In genomic region chrX:41333994-41334865, GRCh38 we compare ENCODE assay signal across 8 cellular contexts. TPM values are rescaled to one million over a fixed set of nuclear protein-coding genes. Genes with fewer than 3 reads are reported as not detected.
DNase-seq lines count a peak whose midpoint lies in the region; ATAC-seq and TF ChIP-seq lines count a peak whose summit lies in the region.

DDX3X (plus strand) TSS chrX:41334162; CDS start chrX:41334253, 91 bp downstream.

- H3K27me3 ChIP-seq in GM23338 (ENCODE audit: insufficient read depth) (no peaks in the 10 kb centered on the region), osteoblast (ENCODE audit: insufficient read depth, low read length) (no peaks in the 10 kb centered on the region), testis (no peaks in the 10 kb centered on the region)

- H3K4me3 ChIP-seq in GM23338 (peak within 1 kb of the TSS; percentile 85), LNCaP clone FGC (ENCODE audit: low read depth, low read length) (peak within 1 kb of the TSS; percentile 94), osteoblast (ENCODE audit: insufficient read depth, low read length) (peak within 1 kb of the TSS; percentile 98), testis (peak within 1 kb of the TSS; percentile 82 to 91)

- peaks cover 52% of the 10 kb centered on the region for H3K36me3 Mint-ChIP-seq in GM23338 (ENCODE audit: low read depth)

- DNase-seq in ELF-1 (ENCODE audit: low read depth, low spot score) (peak; percentile 96), GM23338 (ENCODE audit: low spot score) (peak; percentile 56), LNCaP clone FGC (ENCODE audit: low read depth) (peak; percentile 46), SK-MEL-5 (ENCODE audit: low read depth, low spot score) (peak; percentile 80), globus pallidus (ENCODE audit: low spot score) (peak; percentile 89), osteoblast (ENCODE audit: insufficient read length, low spot score, missing footprints) (peak; percentile 97), testis (peak; percentile 89)
- DNase-seq in activated naive CD4-positive, alpha-beta T cell treated with anti-CD3 and anti-CD28 coated beads, Interleukin-2, amount 50 U/mL, for 16 hours: peak; percentile 83

- H4K20me1 ChIP-seq in GM23338 (replicated peaks; ENCODE audit: insufficient read depth) (peaks cover 36% of the 10 kb centered on the region), osteoblast (ENCODE audit: insufficient read depth, low read length) (peaks cover 41% of the 10 kb centered on the region)

- H3K9me2 ChIP-seq in GM23338 (ENCODE audit: insufficient read depth): no peaks in the 10 kb centered on the region

- peak within 1 kb of the TSS; percentile 100 for H3K27ac Mint-ChIP-seq in GM23338

- H2AFZ ChIP-seq in GM23338 (no peak within 1 kb of the TSS), osteoblast (ENCODE audit: low read length) (peak within 1 kb of the TSS; percentile 98)

- no peak for TF ChIP-seq POLR2A in testis (IDR thresholded peaks at IDR 0.05)

- peak within 1 kb of the TSS; percentile 94 for H3K4me2 ChIP-seq in GM23338
- peak within 1 kb of the TSS; percentile 98 for H3K4me2 ChIP-seq in osteoblast (ENCODE audit: insufficient read depth, low read length)

- peaks cover 39% of the 10 kb centered on the region for H3K4me1 Mint-ChIP-seq in GM23338

- peaks cover 35% of the 10 kb centered on the region for H3K4me1 ChIP-seq in GM23338 (ENCODE audit: insufficient read depth)
- peaks cover 27% of the 10 kb centered on the region for H3K4me1 ChIP-seq in osteoblast (ENCODE audit: insufficient read depth, low read length)
- peaks cover 3% of the 10 kb centered on the region for H3K4me1 ChIP-seq in testis

- peak; percentile 46 for ATAC-seq in GM23338

- H3K79me2 ChIP-seq in GM23338 (replicated peaks; ENCODE audit: insufficient read depth) (peaks cover 58% of the 10 kb centered on the region), osteoblast (ENCODE audit: insufficient read depth, low read length) (peaks cover 52% of the 10 kb centered on the region)

- H3K27ac ChIP-seq in GM23338 (ENCODE audit: low read depth) (peak within 1 kb of the TSS; percentile 100), osteoblast (ENCODE audit: low read depth, low read length) (peak within 1 kb of the TSS; percentile 100), testis (peak within 1 kb of the TSS; percentile 99)

- H3K36me3 ChIP-seq in GM23338 (ENCODE audit: insufficient read depth) (peaks cover 2% of the 10 kb centered on the region), osteoblast (ENCODE audit: insufficient read depth, low read length) (peaks cover 12% of the 10 kb centered on the region), testis (ENCODE audit: low read depth, missing control alignments) (no peaks in the 10 kb centered on the region)

- 0 to 1% methylated on average over 1 to 44 of the region's 83 CpGs for WGBS in testis, 2 donors

- TF ChIP-seq CTCF in GM23338 (conservative IDR thresholded peaks at IDR 0.05; ENCODE audit: low read depth in 2 of 2) (no peak), LNCaP clone FGC (IDR thresholded peaks at IDR 0.05; ENCODE audit: control insufficient read depth, extremely low read depth, insufficient read depth) (no peak), osteoblast (IDR thresholded peaks at IDR 0.05; ENCODE audit: extremely low read depth, low read depth, low read length) (peak; percentile 20), testis (IDR thresholded peaks at IDR 0.05) (no peak)

- in situ Hi-C loops in SK-MEL-5 (cut with HindIII; ENCODE audit: low pct_unique_long_range_greater_than_20kb, low sequenced_read_pairs): no loop called here

- H3F3A ChIP-seq in GM23338 (replicated peaks; ENCODE audit: low read depth): peaks cover 8% of the 10 kb centered on the region; the same call in 1 of the 2 replicates

- peak within 1 kb of the TSS; percentile 96 for H3K4me3 Mint-ChIP-seq in GM23338

- peaks cover 17% of the 10 kb centered on the region for H3K27me3 Mint-ChIP-seq in GM23338 (ENCODE audit: insufficient read depth, low read depth, poor library complexity)

- H3K9me3 ChIP-seq in osteoblast (ENCODE audit: low read depth, low read length) (no peaks in the 10 kb centered on the region), testis (no peaks in the 10 kb centered on the region)

- intact Hi-C loops in testis (cut with DNase I; ENCODE audit: low total_unique reads): no loop called here

- H3K9me3 Mint-ChIP-seq in GM23338: no peaks in the 10 kb centered on the region; the same call in 2 of the 3 replicates

TF ChIP-seq in GM23338, 12 proteins besides CTCF, POLR2A, EP300 and RAD21:
- TF ChIP-seq CREB1 (CRISPR knock-in tag; IDR thresholded peaks at IDR 0.05; ENCODE audit: low read depth) (peak; percentile 52), ZNF331 (CRISPR knock-in tag; IDR thresholded peaks at IDR 0.05; ENCODE audit: low read depth) (no peak), POLR2AphosphoS5 (IDR thresholded peaks at IDR 0.05; ENCODE audit: low read depth) (peak; percentile 96)
- TF ChIP-seq, protein P1, sequence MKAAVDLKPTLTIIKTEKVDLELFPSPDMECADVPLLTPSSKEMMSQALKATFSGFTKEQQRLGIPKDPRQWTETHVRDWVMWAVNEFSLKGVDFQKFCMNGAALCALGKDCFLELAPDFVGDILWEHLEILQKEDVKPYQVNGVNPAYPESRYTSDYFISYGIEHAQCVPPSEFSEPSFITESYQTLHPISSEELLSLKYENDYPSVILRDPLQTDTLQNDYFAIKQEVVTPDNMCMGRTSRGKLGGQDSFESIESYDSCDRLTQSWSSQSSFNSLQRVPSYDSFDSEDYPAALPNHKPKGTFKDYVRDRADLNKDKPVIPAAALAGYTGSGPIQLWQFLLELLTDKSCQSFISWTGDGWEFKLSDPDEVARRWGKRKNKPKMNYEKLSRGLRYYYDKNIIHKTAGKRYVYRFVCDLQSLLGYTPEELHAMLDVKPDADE (IDR thresholded peaks at IDR 0.05): 0 out of 2 replicates have a peak, but pooled peaks have one; percentile 41

RNA-seq across cellular contexts. Expression of gene DDX3X, which starts in this region (rescaled TPM):
- total RNA-seq in GM23338 (2014; rRNA removed; shearing (Covaris generic)): 239 and 272 TPM in 2 replicates
- polyA plus RNA-seq in GM23338 (2016; fragmentation: Nextera tagmentation; extraction: Ambion mirVana) (55.6 and 68.1 TPM in 2 replicates), testis (ENCODE audit: insufficient read depth, low read depth, low replicate concordance) (133 TPM)
- total RNA-seq in SK-MEL-5 (2014; rRNA removed; shearing (Covaris generic)): 151 and 204 TPM in 2 replicates
- 141 and 214 TPM in 2 replicates for polyA plus RNA-seq in SK-MEL-5 (2015; cell fraction: cytosol; rRNA removed)
- 273 and 331 TPM in 2 replicates for polyA plus RNA-seq in SK-MEL-5 (2015; cell fraction: nucleus; rRNA removed)
- total RNA-seq in osteoblast (160 and 203 TPM in 2 replicates), testis (100 to 1,000 TPM; 121 to 157 TPM)

Comparison
In these comparisons a context has a peak if more than half of its experiments do, and no peak if none do; other contexts are left out.
1. Peak in every context shown above with its lines: DNase-seq, ATAC-seq, H3K4me3 ChIP-seq and H3K27ac ChIP-seq.
2. DNase-seq: peak in every context shown above with its lines; median percentile 97 in osteoblast; 96 in ELF-1; 89 in globus pallidus; 89 in testis; 83 in activated naive CD4-positive, alpha-beta T cell treated with anti-CD3 and anti-CD28 coated beads, Interleukin-2, amount 50 U/mL, for 16 hours; 80 in SK-MEL-5; 56 in GM23338; 46 in LNCaP clone FGC.